ENCODE assay signal across 9 cellular contexts in genomic region chr19:6374179-6374709, GRCh38. TPM values are rescaled to one million over a fixed set of nuclear protein-coding genes. Genes with fewer than 3 reads are reported as not detected.
A peak's percentile ranks its signal among the peaks of the same experiment; 100 is the strongest.
DNase-seq lines count a peak whose midpoint lies in the region; ATAC-seq and TF ChIP-seq lines count a peak whose summit lies in the region.
"Had no signal": no experiment of that assay in that cellular context is flagged by ENCODE, and none has a peak within 500 bp of the region (broad histone marks: within the 10 kb centered on the region; RNA-seq: fewer than 3 reads in every experiment).

No MANE protein-coding gene starts in this region.

- TF ChIP-seq EP300 in transverse colon (IDR thresholded peaks at IDR 0.05; ENCODE audit: low read depth), result no peak

- H3K27me3 ChIP-seq in ascending aorta (no peaks in the 10 kb centered on the region), lower lobe of right lung (ENCODE audit: low read depth) (no peaks in the 10 kb centered on the region), transverse colon (no peaks in the 10 kb centered on the region)

- H3K4me1 ChIP-seq in ascending aorta (peaks cover 3 to 11% of the 10 kb centered on the region in 2 donors), lower lobe of right lung (peaks cover 7% of the 10 kb centered on the region), transverse colon (peaks cover 5 to 15% (median 9%) of the 10 kb centered on the region in 4 donors)

- H3K9me3 ChIP-seq in ascending aorta (no peaks in the 10 kb centered on the region), lower lobe of right lung (no peaks in the 10 kb centered on the region), transverse colon (no peaks in the 10 kb centered on the region)

- DNase-seq in activated T-cell treated with anti-CD3 and anti-CD28 coated beads, Interleukin-2, amount 50 U/mL, for 72 hours, result no peak
- DNase-seq in activated T-cell treated with anti-CD3 and anti-CD28 coated beads, Interleukin-2, amount 50 U/mL, for 24 hours, result no peak
- no peak for DNase-seq in ascending aorta (ENCODE audit: low spot score in 2 of 2)
- DNase-seq in lower lobe of right lung, result no peak
- DNase-seq in transverse colon, result no peak
- DNase-seq in GM20000 (ENCODE audit: low spot score), result no peak
- DNase-seq in mesenteric fat pad (ENCODE audit: low spot score), result no peak
- no peak for DNase-seq in NCI-H1105 treated with DMSO at 0.1 percent for 48 hours (lab: John Stamatoyannopoulos, UW)
- DNase-seq: NCI-H1417 treated with DMSO at 0.1 percent for 48 hours had no signal

- intact Hi-C loops in ascending aorta (cut with DNase I) (loop anchor here (5.0 kb wide), 4 partner anchors 177 to 1553 kb away; partner anchors contain the start of genes CTXN1, NDUFA11, PEX11G and VMAC), lower lobe of right lung (cut with DNase I) (no loop called here), transverse colon (cut with DNase I; ENCODE audit: low total_unique reads) (loop anchor here (2.0 kb wide), 1 partner anchor 49 kb away; no protein-coding TSS in a partner anchor)

- peak overlapping the region; percentile 93 to 94 for H3K4me3 Mint-ChIP-seq in activated T-cell treated with anti-CD3 and anti-CD28 coated beads, Interleukin-2, amount 50 U/mL, for 72 hours
- no peak overlapping the region for H3K4me3 Mint-ChIP-seq in activated T-cell treated with anti-CD3 and anti-CD28 coated beads, Interleukin-2, amount 50 U/mL, for 24 hours

- in situ Hi-C loops in transverse colon (cut with MboI; ENCODE audit: low pct_ligation_motif_present in 1 of 4, low pct_unique_long_range_greater_than_20kb in 1 of 4, low sequenced_read_pairs in 3 of 4), result no loop called here

- WGBS in transverse colon (ENCODE audit: low coverage in 1 of 2), 2 donors, result 81% methylated on average over 21 of the region's 29 CpGs; no CpG with 5 or more reads in 1 of the 2 donors

- TF ChIP-seq CTCF in ascending aorta (IDR thresholded peaks at IDR 0.05), result no peak
- no peak for TF ChIP-seq CTCF in lower lobe of right lung (IDR thresholded peaks at IDR 0.05)
- no peak for TF ChIP-seq CTCF in transverse colon (IDR thresholded peaks at IDR 0.05)
- no peak for TF ChIP-seq CTCF in GM20000 (IDR thresholded peaks at IDR 0.05; ENCODE audit: extremely low read depth, missing control alignments)

- TF ChIP-seq POLR2A in transverse colon (IDR thresholded peaks at IDR 0.05), result no peak

- no peaks in the 10 kb centered on the region for H3K9me3 Mint-ChIP-seq in activated T-cell treated with anti-CD3 and anti-CD28 coated beads, Interleukin-2, amount 50 U/mL, for 72 hours
- H3K9me3 Mint-ChIP-seq in activated T-cell treated with anti-CD3 and anti-CD28 coated beads, Interleukin-2, amount 50 U/mL, for 24 hours, result no peaks in the 10 kb centered on the region

- peaks cover 24% of the 10 kb centered on the region for H3K4me1 Mint-ChIP-seq in activated T-cell treated with anti-CD3 and anti-CD28 coated beads, Interleukin-2, amount 50 U/mL, for 72 hours (ENCODE audit: low read depth)
- H3K4me1 Mint-ChIP-seq in activated T-cell treated with anti-CD3 and anti-CD28 coated beads, Interleukin-2, amount 50 U/mL, for 24 hours (ENCODE audit: low read depth), result peaks cover 12% of the 10 kb centered on the region

- H3K36me3 Mint-ChIP-seq in activated T-cell treated with anti-CD3 and anti-CD28 coated beads, Interleukin-2, amount 50 U/mL, for 72 hours (ENCODE audit: insufficient read depth in 2 of 2), result peaks cover 0 to 7% of the 10 kb centered on the region in 2 donors
- H3K36me3 Mint-ChIP-seq in activated T-cell treated with anti-CD3 and anti-CD28 coated beads, Interleukin-2, amount 50 U/mL, for 24 hours (ENCODE audit: low read depth), result peaks cover 31% of the 10 kb centered on the region

- ATAC-seq in activated T-cell treated with anti-CD3 and anti-CD28 coated beads, Interleukin-2, amount 50 U/mL, for 72 hours (replicated peaks in 1 of 2), result no peak
- no peak for ATAC-seq in lower lobe of right lung

- no peaks in the 10 kb centered on the region for H3K27me3 Mint-ChIP-seq in activated T-cell treated with anti-CD3 and anti-CD28 coated beads, Interleukin-2, amount 50 U/mL, for 72 hours (ENCODE audit: low read depth)
- H3K27me3 Mint-ChIP-seq in activated T-cell treated with anti-CD3 and anti-CD28 coated beads, Interleukin-2, amount 50 U/mL, for 24 hours, result no peaks in the 10 kb centered on the region

- H3K4me3 ChIP-seq in ascending aorta (peak overlapping the region in 1 of 2 donors; percentile 75), lower lobe of right lung (peak overlapping the region; percentile 92), transverse colon (no peak overlapping the region)

- no peak overlapping the region for H3K27ac Mint-ChIP-seq in activated T-cell treated with anti-CD3 and anti-CD28 coated beads, Interleukin-2, amount 50 U/mL, for 72 hours
- H3K27ac Mint-ChIP-seq in activated T-cell treated with anti-CD3 and anti-CD28 coated beads, Interleukin-2, amount 50 U/mL, for 24 hours, result no peak overlapping the region

- H3K36me3 ChIP-seq in ascending aorta (peaks cover 1 to 9% of the 10 kb centered on the region in 2 donors), lower lobe of right lung (peaks cover 22% of the 10 kb centered on the region), transverse colon (no peaks in the 10 kb centered on the region)

- peak overlapping the region; percentile 93 to 99 for H3K27ac ChIP-seq in ascending aorta
- H3K27ac ChIP-seq in lower lobe of right lung, result peak overlapping the region; percentile 46
- peak overlapping the region; percentile 92 to 100 (median 98) for H3K27ac ChIP-seq in transverse colon

RNA-seq across cellular contexts. Expression of gene PSPN, which starts 1.5 kb away (rescaled TPM):
- total RNA-seq in activated T-cell treated with anti-CD3 and anti-CD28 coated beads, Interleukin-2, amount 50 U/mL, for 72 hours, result 1 to 10 TPM; 2.4 to 3.1 TPM
- not detected for total RNA-seq in ascending aorta
- total RNA-seq in lower lobe of right lung, result 2.2 TPM
- total RNA-seq in transverse colon, result 1 to 10 TPM; 1.4 to 3.7 (median 1.8) TPM
- total RNA-seq in mesenteric fat pad, result 0.87 TPM

RNA-seq across cellular contexts. Expression of gene ALKBH7, which starts 1.6 kb away (rescaled TPM):
- 10 to 100 TPM; 60.5 to 65.2 TPM for total RNA-seq in activated T-cell treated with anti-CD3 and anti-CD28 coated beads, Interleukin-2, amount 50 U/mL, for 72 hours
- total RNA-seq in ascending aorta (68.8 TPM), lower lobe of right lung (61.5 TPM), transverse colon (100 to 1,000 TPM; 135 to 188 (median 158) TPM), mesenteric fat pad (45.7 TPM)

RNA-seq across cellular contexts. Expression of gene CLPP, which starts 12.9 kb away (rescaled TPM):
- 100 to 1,000 TPM; 147 to 168 TPM for total RNA-seq in activated T-cell treated with anti-CD3 and anti-CD28 coated beads, Interleukin-2, amount 50 U/mL, for 72 hours
- 240 TPM for total RNA-seq in ascending aorta
- 48.7 TPM for total RNA-seq in lower lobe of right lung
- total RNA-seq in transverse colon, result 100 to 1,000 TPM in 2 of 4 donors, 10 to 100 TPM in 2; 37.2 to 138 (median 116) TPM
- total RNA-seq in mesenteric fat pad, result 59.8 TPM

RNA-seq across cellular contexts. Expression of gene GTF2F1, which starts 18.7 kb away (rescaled TPM):
- total RNA-seq in activated T-cell treated with anti-CD3 and anti-CD28 coated beads, Interleukin-2, amount 50 U/mL, for 72 hours, result 10 to 100 TPM; 78.9 to 87.5 TPM
- 67.9 TPM for total RNA-seq in ascending aorta
- 49.4 TPM for total RNA-seq in lower lobe of right lung
- total RNA-seq in transverse colon, result 100 to 1,000 TPM in 1 of 4 donors, 10 to 100 TPM in 3; 42.2 to 166 (median 56.1) TPM
- 39.1 TPM for total RNA-seq in mesenteric fat pad

RNA-seq across cellular contexts. Expression of gene ACER1, which starts 40.8 kb away (rescaled TPM):
- total RNA-seq in activated T-cell treated with anti-CD3 and anti-CD28 coated beads, Interleukin-2, amount 50 U/mL, for 72 hours, result under 1 TPM in 1 of 2 donors, not detected in 1; 0.34 TPM
- not detected for total RNA-seq in ascending aorta
- total RNA-seq in lower lobe of right lung, result not detected
- 1 to 10 TPM in 1 of 4 donors, not detected in 3; 9.2 TPM for total RNA-seq in transverse colon
- total RNA-seq in mesenteric fat pad, result not detected

Comparison
In these comparisons a context has a peak if more than half of its experiments do, and no peak if none do; other contexts are left out.
1. H3K27ac ChIP-seq: peak in every context shown above with its lines; median percentile 98 in transverse colon; 96 in ascending aorta; 46 in lower lobe of right lung.